In genomic region chr10:61903991-61904350, GRCh38 we compare ENCODE assay signal across 1 cellular context.
TF ChIP-seq lines count a peak whose summit lies in the region.

No MANE protein-coding gene starts in this region.

TF ChIP-seq in SK-N-SH treated with all-trans-retinoic acid at 6 μM for 48 hours, 23 proteins besides CTCF, POLR2A, EP300 and RAD21 (continued from another document):
- TF ChIP-seq CSRNP3 (CRISPR knock-in tag; IDR thresholded peaks at IDR 0.05) = no peak
- TF ChIP-seq ESRRG (CRISPR knock-in tag; IDR thresholded peaks at IDR 0.05) = no peak
- TF ChIP-seq SNAI2 (CRISPR knock-in tag; IDR thresholded peaks at IDR 0.05) = no peak
- TF ChIP-seq, protein P1, sequence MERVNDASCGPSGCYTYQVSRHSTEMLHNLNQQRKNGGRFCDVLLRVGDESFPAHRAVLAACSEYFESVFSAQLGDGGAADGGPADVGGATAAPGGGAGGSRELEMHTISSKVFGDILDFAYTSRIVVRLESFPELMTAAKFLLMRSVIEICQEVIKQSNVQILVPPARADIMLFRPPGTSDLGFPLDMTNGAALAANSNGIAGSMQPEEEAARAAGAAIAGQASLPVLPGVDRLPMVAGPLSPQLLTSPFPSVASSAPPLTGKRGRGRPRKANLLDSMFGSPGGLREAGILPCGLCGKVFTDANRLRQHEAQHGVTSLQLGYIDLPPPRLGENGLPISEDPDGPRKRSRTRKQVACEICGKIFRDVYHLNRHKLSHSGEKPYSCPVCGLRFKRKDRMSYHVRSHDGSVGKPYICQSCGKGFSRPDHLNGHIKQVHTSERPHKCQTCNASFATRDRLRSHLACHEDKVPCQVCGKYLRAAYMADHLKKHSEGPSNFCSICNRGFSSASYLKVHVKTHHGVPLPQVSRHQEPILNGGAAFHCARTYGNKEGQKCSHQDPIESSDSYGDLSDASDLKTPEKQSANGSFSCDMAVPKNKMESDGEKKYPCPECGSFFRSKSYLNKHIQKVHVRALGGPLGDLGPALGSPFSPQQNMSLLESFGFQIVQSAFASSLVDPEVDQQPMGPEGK (CRISPR knock-in tag; IDR thresholded peaks at IDR 0.05; ENCODE audit: borderline replicate concordance) = no peak
- no peak for TF ChIP-seq OSR1 (CRISPR knock-in tag; IDR thresholded peaks at IDR 0.05)
- TF ChIP-seq ZFP3 (CRISPR knock-in tag; IDR thresholded peaks at IDR 0.05) = no peak
- TF ChIP-seq ZNF565 (CRISPR knock-in tag; conservative IDR thresholded peaks at IDR 0.05; ENCODE audit: low read depth) = no peak
- TF ChIP-seq ARNTL (CRISPR knock-in tag; IDR thresholded peaks at IDR 0.05; ENCODE audit: borderline replicate concordance, low read depth) = no peak
- TF ChIP-seq ZNF70 (CRISPR knock-in tag; IDR thresholded peaks at IDR 0.05) = no peak
